ENCODE assay signal across 1 cellular context in genomic region chr10:114680557-114681117, GRCh38.
TF ChIP-seq lines count a peak whose summit lies in the region.

No MANE protein-coding gene starts in this region.

TF ChIP-seq in HEK293, 187 proteins besides CTCF, POLR2A, EP300 and RAD21 (continued from another document):
- TF ChIP-seq ZNF362 (tag by site-specific recombination; IDR thresholded peaks at IDR 0.05) (0 out of 2 replicates have a peak, but pooled peaks have one; percentile 10), PRDM6 (tag by site-specific recombination; IDR thresholded peaks at IDR 0.05) (0 out of 2 replicates have a peak, but pooled peaks have one; percentile 22), ZNF202 (tag by site-specific recombination; IDR thresholded peaks at IDR 0.05; ENCODE audit: borderline replicate concordance) (no peak), ZNF248 (tag by site-specific recombination; IDR thresholded peaks at IDR 0.05) (no peak), ZNF629 (tag by site-specific recombination; IDR thresholded peaks at IDR 0.05) (peak; percentile 77), ZNF24 (tag by site-specific recombination; IDR thresholded peaks at IDR 0.05) (0 out of 2 replicates have a peak, but pooled peaks have one; percentile 15), ZNF311 (tag by site-specific recombination; IDR thresholded peaks at IDR 0.05; ENCODE audit: borderline replicate concordance) (no peak), ZNF394 (tag by site-specific recombination; IDR thresholded peaks at IDR 0.05; ENCODE audit: borderline replicate concordance) (peak; percentile 30; the same call in 1 of the 2 replicates), RBAK (tag by site-specific recombination; IDR thresholded peaks at IDR 0.05) (no peak), KLF10 (tag by site-specific recombination; IDR thresholded peaks at IDR 0.05) (no peak), SCRT2 (tag by site-specific recombination; IDR thresholded peaks at IDR 0.05) (peak; percentile 96), ZNF423 (tag by site-specific recombination; IDR thresholded peaks at IDR 0.05) (no peak), ZNF549 (tag by site-specific recombination; IDR thresholded peaks at IDR 0.05) (no peak), SCRT1 (tag by site-specific recombination; IDR thresholded peaks at IDR 0.05; ENCODE audit: borderline replicate concordance) (peak; percentile 72; the same call in 1 of the 2 replicates), ZNF184 (tag by site-specific recombination; IDR thresholded peaks at IDR 0.05) (peak; percentile 37; the same call in 1 of the 2 replicates)
TF ChIP-seq in HEK293: peak in this region for 18.
